17 cellular contexts compared by ENCODE assay signal in the genomic region with DNA sequence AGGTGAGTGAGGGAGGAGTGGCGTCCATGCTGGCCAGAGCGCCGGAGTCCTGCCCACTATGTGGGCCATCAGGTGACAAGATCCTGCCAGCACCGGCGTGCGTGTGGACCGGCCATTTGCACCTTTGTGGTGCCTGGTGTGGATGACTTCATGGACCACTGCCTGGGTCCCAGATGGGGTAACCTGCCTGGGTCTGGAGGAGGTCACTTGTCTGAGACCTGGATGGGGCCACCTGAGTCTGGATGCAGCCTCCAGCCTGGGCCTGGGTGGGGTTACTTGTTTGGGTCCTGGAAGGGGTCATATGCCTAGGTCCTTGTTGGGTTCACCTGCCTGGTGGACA.
DNase-seq lines count a peak whose midpoint lies in the region; ATAC-seq and TF ChIP-seq lines count a peak whose summit lies in the region.
"Had no signal": no experiment of that assay in that cellular context is flagged by ENCODE, and none has a peak within 500 bp of the region (broad histone marks: within the 10 kb centered on the region; RNA-seq: fewer than 3 reads in every experiment).

No MANE protein-coding gene starts in this region.

- WGBS in neuronal stem cell (ENCODE audit: extremely low coverage in 2 of 2, insufficient read length in 2 of 2, insufficient replicate concordance in 1 of 2), 2 donors: no CpG with 5 or more reads among the region's 7 CpGs
- WGBS in upper lobe of left lung, 2 donors: 97% methylated on average over 7 of the region's 7 CpGs

- no peak overlapping the region for H3K9ac ChIP-seq in neuronal stem cell (ENCODE audit: low read depth, low read length, poor library complexity)
- H3K9ac ChIP-seq: SK-N-SH had no signal

- no peak overlapping the region for H3K4me3 Mint-ChIP-seq in chondrocyte (ENCODE audit: unreplicated experiment)

- H3K14ac ChIP-seq in neuronal stem cell (ENCODE audit: low read length): no peak overlapping the region

- ATAC-seq in upper lobe of left lung (ENCODE audit: low FRiP score in 2 of 2) (no peak), SK-N-SH treated with all-trans-retinoic acid at 6 μM for 48 hours (no peak)
- ATAC-seq: K562 had no signal

- no peaks in the 10 kb centered on the region for H3K36me3 Mint-ChIP-seq in chondrocyte (ENCODE audit: low read depth)

- no peak overlapping the region for H3K23ac ChIP-seq in neuronal stem cell (ENCODE audit: low read depth, low read length, poor library complexity)

- no peak overlapping the region for H2AFZ ChIP-seq in neuronal stem cell (ENCODE audit: low read length)

- peaks cover 0 to 4% of the 10 kb centered on the region in 2 donors for H3K36me3 ChIP-seq in neuronal stem cell (replicated peaks in 1 of 2; ENCODE audit: control insufficient read depth in 2 of 2, insufficient read depth in 2 of 2, low read length in 2 of 2)
- no peaks in the 10 kb centered on the region for H3K36me3 ChIP-seq in upper lobe of left lung

- H3K9me3 Mint-ChIP-seq in chondrocyte (ENCODE audit: low read depth): no peaks in the 10 kb centered on the region

- H3K79me1 ChIP-seq in neuronal stem cell (ENCODE audit: low read depth, low read length): no peaks in the 10 kb centered on the region

- H3K4me2 ChIP-seq in neuronal stem cell (ENCODE audit: insufficient read depth, low read length, poor library complexity, severe bottlenecking): no peak overlapping the region
- H3K4me2 ChIP-seq: SK-N-SH had no signal

- no peak overlapping the region for H3K27ac Mint-ChIP-seq in chondrocyte (ENCODE audit: unreplicated experiment)

- no peak overlapping the region for H2BK12ac ChIP-seq in neuronal stem cell (ENCODE audit: low read length)

- no peak overlapping the region for H3K4me3 ChIP-seq in neuronal stem cell (ENCODE audit: low read length in 2 of 2)
- no peak overlapping the region for H3K4me3 ChIP-seq in upper lobe of left lung
- H3K4me3 ChIP-seq: K562 had no signal

- TF ChIP-seq CTCF in chondrocyte (IDR thresholded peaks at IDR 0.05) (no peak), upper lobe of left lung (IDR thresholded peaks at IDR 0.05) (no peak)

- H2AK5ac ChIP-seq in neuronal stem cell (ENCODE audit: low read depth, low read length): no peak overlapping the region

- TF ChIP-seq POLR2A in upper lobe of left lung (IDR thresholded peaks at IDR 0.05): no peak

- H3K27ac ChIP-seq in neuronal stem cell (replicated peaks; ENCODE audit: low read length) (no peak overlapping the region), upper lobe of left lung (no peak overlapping the region)

- no peak overlapping the region for H4K8ac ChIP-seq in neuronal stem cell (ENCODE audit: low read depth, low read length)

- peaks cover 0 to 13% (median 2%) of the 10 kb centered on the region in 3 experiments for H3K27me3 ChIP-seq in neuronal stem cell (ENCODE audit: control insufficient read depth in 3 of 3, insufficient read depth in 3 of 3, low read depth in 1 of 3, low read length in 3 of 3)
- H3K27me3 ChIP-seq in upper lobe of left lung: no peaks in the 10 kb centered on the region

- H3K27me3 Mint-ChIP-seq in chondrocyte (ENCODE audit: low read depth): peaks cover 4% of the 10 kb centered on the region

- H3K4me1 ChIP-seq in neuronal stem cell (ENCODE audit: control insufficient read depth in 2 of 2, insufficient read depth in 1 of 2, low read depth in 1 of 2, low read length in 2 of 2) (peaks cover 2 to 15% of the 10 kb centered on the region in 2 donors), upper lobe of left lung (no peaks in the 10 kb centered on the region)

- H3K4me1 Mint-ChIP-seq in chondrocyte (ENCODE audit: low read depth): no peaks in the 10 kb centered on the region

- H2BK120ac ChIP-seq in neuronal stem cell (ENCODE audit: low read depth, low read length): no peak overlapping the region

- H3K9me3 ChIP-seq in neuronal stem cell (replicated peaks in 1 of 2; ENCODE audit: control insufficient read depth in 2 of 2, insufficient read depth in 1 of 2, low read depth in 1 of 2, low read length in 2 of 2): peaks cover 0 to 5% of the 10 kb centered on the region in 2 donors
- H3K9me3 ChIP-seq in upper lobe of left lung: no peaks in the 10 kb centered on the region
- H3K9me3 ChIP-seq: SK-N-SH had no signal

- peak overlapping the region; percentile 64 for H2BK15ac ChIP-seq in neuronal stem cell (ENCODE audit: low read length)

- no peak overlapping the region for H4K91ac ChIP-seq in neuronal stem cell (ENCODE audit: low read depth, low read length, poor library complexity)

- DNase-seq in D341Med (ENCODE audit: low spot score) (peak; percentile 4), chondrocyte (ENCODE audit: low spot score) (peak; percentile 67), neuronal stem cell (ENCODE audit: low spot score) (no peak), upper lobe of left lung (peak; percentile 15 to 65), anterior cingulate cortex (lab: John Stamatoyannopoulos, UW) (no peak), HuH-7.5 (ENCODE audit: low spot score) (no peak)
- DNase-seq: AML-193, GDM1, HCEC 1CT, NCI-H187, NCI-H2227 treated with DMSO at 0.1 percent for 48 hours, NCI-H510A treated with DMSO at 0.1 percent for 48 hours, NCI-H774, SHP77 treated with DMSO at 0.1 percent for 48 hours, SK-N-SH had no signal

- peak overlapping the region; percentile 20 for H2BK5ac ChIP-seq in neuronal stem cell (ENCODE audit: low read length)

- no peak for TF ChIP-seq EP300 in upper lobe of left lung (IDR thresholded peaks at IDR 0.05)

- H3K4ac ChIP-seq in neuronal stem cell (ENCODE audit: low read length): no peak overlapping the region

- peak overlapping the region; percentile 84 for H3K18ac ChIP-seq in neuronal stem cell (ENCODE audit: low read length)

TF ChIP-seq in SK-N-SH treated with all-trans-retinoic acid at 6 μM for 48 hours, 23 proteins besides CTCF, POLR2A, EP300 and RAD21:
- TF ChIP-seq SNAI2 (CRISPR knock-in tag; IDR thresholded peaks at IDR 0.05) (no peak), ZNF565 (CRISPR knock-in tag; conservative IDR thresholded peaks at IDR 0.05; ENCODE audit: low read depth) (no peak), OSR1 (CRISPR knock-in tag; IDR thresholded peaks at IDR 0.05) (no peak), GLIS3 (CRISPR knock-in tag; IDR thresholded peaks at IDR 0.05) (no peak), ISL1 (CRISPR knock-in tag; IDR thresholded peaks at IDR 0.05) (no peak), CSDC2 (CRISPR knock-in tag; IDR thresholded peaks at IDR 0.05) (no peak), ESRRG (CRISPR knock-in tag; IDR thresholded peaks at IDR 0.05) (no peak)

Comparison
In these comparisons a context has a peak if more than half of its experiments do, and no peak if none do; other contexts are left out.
1. DNase-seq: peak in D341Med (single experiment), chondrocyte (single experiment) and upper lobe of left lung (2 of 2); none in neuronal stem cell (single experiment), anterior cingulate cortex (0 of 58) and HuH-7.5 (single experiment).